8 cellular contexts compared by ENCODE assay signal in the genomic region with DNA sequence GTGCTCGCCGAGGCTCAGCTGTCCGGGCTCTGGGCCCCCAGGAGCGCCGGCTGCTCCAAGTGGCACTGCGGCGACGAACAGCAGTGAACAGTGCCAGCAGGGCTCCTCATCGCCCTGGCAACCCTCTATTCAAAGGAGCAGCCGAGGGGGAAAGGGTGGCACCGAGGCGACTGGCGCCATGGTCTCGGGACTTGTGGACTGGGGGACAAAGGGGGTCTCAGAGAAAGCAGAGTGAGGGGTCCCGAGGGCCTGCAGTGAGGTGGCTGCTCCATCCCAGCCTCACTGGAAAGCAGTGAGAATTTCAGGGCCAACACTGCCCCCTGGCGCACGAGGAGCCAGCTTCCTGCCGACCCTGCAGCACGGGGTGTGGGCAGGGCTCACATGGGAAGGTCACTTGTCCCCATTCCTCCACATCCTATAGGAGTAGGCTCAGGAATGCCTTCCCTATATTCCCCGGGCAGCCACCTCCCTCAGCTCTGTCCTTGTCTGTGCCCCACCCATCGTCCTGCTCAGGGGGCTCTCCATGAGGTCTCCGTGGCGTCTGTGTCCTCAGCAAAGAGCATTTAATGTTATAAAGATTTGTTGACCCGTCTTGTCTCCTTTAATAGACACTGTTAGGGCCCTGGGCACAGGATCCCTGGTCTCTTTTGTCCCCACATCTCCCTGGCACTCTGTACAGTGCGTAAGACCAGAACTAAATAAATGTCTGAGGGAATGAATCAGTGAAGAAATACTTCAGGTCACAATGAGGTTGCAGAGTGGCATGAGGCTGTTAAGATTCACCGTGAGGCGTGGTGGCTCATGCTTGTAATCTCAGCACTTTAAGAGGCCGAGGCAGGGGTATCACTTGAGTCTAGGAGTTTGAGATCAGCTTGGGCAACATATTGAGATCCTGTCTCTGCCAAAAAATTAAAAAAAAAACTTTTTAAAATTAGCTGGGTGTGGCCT. TPM values are rescaled to one million over a fixed set of nuclear protein-coding genes. Genes with fewer than 3 reads are reported as not detected.
DNase-seq lines count a peak whose midpoint lies in the region; ATAC-seq, FAIRE-seq and TF ChIP-seq lines count a peak whose summit lies in the region.

No MANE protein-coding gene starts in this region.

- ATAC-seq in activated CD8-positive, alpha-beta memory T cell treated with anti-CD3 and anti-CD28 coated beads, Interleukin-2, amount 10 ng/mL, durations not matched to agents 7 days and 5 days: peak; percentile 73
- no peak for ATAC-seq in HG03159 (IDR thresholded peaks at IDR 0.05; ENCODE audit: unreplicated experiment)

- peak; percentile 76 for FAIRE-seq in GM19239 (lab: Jason Lieb, UNC)

- peak overlapping the region; percentile 20 to 22 for H3K4me3 ChIP-seq in mucosa of rectum (ENCODE audit: low read length in 2 of 2)

- H3K9me3 ChIP-seq in mucosa of rectum (ENCODE audit: control insufficient read depth in 2 of 2, low read length in 2 of 2): no peaks in the 10 kb centered on the region

- no peak overlapping the region for H3K27ac Mint-ChIP-seq in activated CD8-positive, alpha-beta memory T cell treated with anti-CD3 and anti-CD28 coated beads, Interleukin-2, amount 10 ng/mL, durations not matched to agents 7 days and 5 days
- no peak overlapping the region for H3K27ac Mint-ChIP-seq in endothelial cell (ENCODE audit: unreplicated experiment)

- DNase-seq in ACHN: peak; percentile 62
- DNase-seq in GM19239 (ENCODE audit: insufficient read length, low spot score): peak; percentile 48
- DNase-seq in NCI-H510A (lab: John Stamatoyannopoulos, UW): peak; percentile 76
- DNase-seq in activated CD8-positive, alpha-beta memory T cell treated with anti-CD3 and anti-CD28 coated beads, Interleukin-2, amount 10 ng/mL, durations not matched to agents 7 days and 5 days: peak; percentile 74
- peak; percentile 81 for DNase-seq in endothelial cell (ENCODE audit: low spot score)
- peak; percentile 56 for DNase-seq in stimulated activated CD8-positive, alpha-beta memory T cell treated with anti-CD3 and anti-CD28 coated beads, Interleukin-7, amount 100 ng/mL, for 24 hours (ENCODE audit: low read depth)

- peak overlapping the region; percentile 24 to 51 for H3K9ac ChIP-seq in mucosa of rectum (ENCODE audit: low read depth in 1 of 2, low read length in 2 of 2)

- peak; percentile 61 for TF ChIP-seq CTCF in endothelial cell (IDR thresholded peaks at IDR 0.05; ENCODE audit: unreplicated experiment)

- H3K4me3 Mint-ChIP-seq in activated CD8-positive, alpha-beta memory T cell treated with anti-CD3 and anti-CD28 coated beads, Interleukin-2, amount 10 ng/mL, durations not matched to agents 7 days and 5 days: no peak overlapping the region
- no peak overlapping the region for H3K4me3 Mint-ChIP-seq in endothelial cell (ENCODE audit: unreplicated experiment)

- H3K4me1 ChIP-seq in mucosa of rectum (ENCODE audit: control insufficient read depth in 2 of 2, insufficient read depth in 2 of 2, low read length in 2 of 2): peaks cover 7 to 11% of the 10 kb centered on the region in 2 donors

- H3K9me3 Mint-ChIP-seq in activated CD8-positive, alpha-beta memory T cell treated with anti-CD3 and anti-CD28 coated beads, Interleukin-2, amount 10 ng/mL, durations not matched to agents 7 days and 5 days (ENCODE audit: low read depth): no peaks in the 10 kb centered on the region
- no peaks in the 10 kb centered on the region for H3K9me3 Mint-ChIP-seq in endothelial cell (ENCODE audit: unreplicated experiment)

- H3K36me3 ChIP-seq in mucosa of rectum (ENCODE audit: control insufficient read depth in 2 of 2, insufficient read depth in 2 of 2, low read length in 2 of 2): no peaks in the 10 kb centered on the region

- no peaks in the 10 kb centered on the region for H3K27me3 ChIP-seq in mucosa of rectum (ENCODE audit: control insufficient read depth in 2 of 2, insufficient read depth in 2 of 2, low read length in 2 of 2)

- no peaks in the 10 kb centered on the region for H3K36me3 Mint-ChIP-seq in activated CD8-positive, alpha-beta memory T cell treated with anti-CD3 and anti-CD28 coated beads, Interleukin-2, amount 10 ng/mL, durations not matched to agents 7 days and 5 days
- no peaks in the 10 kb centered on the region for H3K36me3 Mint-ChIP-seq in endothelial cell (ENCODE audit: low read depth, unreplicated experiment)

- H3K27ac ChIP-seq in mucosa of rectum (ENCODE audit: low read depth in 2 of 2, low read length in 2 of 2): no peak overlapping the region

- CTCF ChIA-PET in activated CD8-positive, alpha-beta memory T cell treated with anti-CD3 and anti-CD28 coated beads, Interleukin-2, amount 10 ng/mL, durations not matched to agents 7 days and 5 days (lab: Charles Lee): interaction anchor here (0.5 to 3.5 kb wide), 15 partner anchors 8 to 189 kb away, joined by 3 to 12 read pairs (median 3); no protein-coding TSS in a partner anchor

- in situ Hi-C loops in ACHN (cut with HindIII; ENCODE audit: low pct_ligation_motif_present, low pct_unique_long_range_greater_than_20kb, low sequenced_read_pairs): no loop called here

- no peaks in the 10 kb centered on the region for H3K27me3 Mint-ChIP-seq in activated CD8-positive, alpha-beta memory T cell treated with anti-CD3 and anti-CD28 coated beads, Interleukin-2, amount 10 ng/mL, durations not matched to agents 7 days and 5 days
- peaks cover 6% of the 10 kb centered on the region for H3K27me3 Mint-ChIP-seq in endothelial cell (ENCODE audit: unreplicated experiment)

- peaks cover 14% of the 10 kb centered on the region for H3K4me1 Mint-ChIP-seq in activated CD8-positive, alpha-beta memory T cell treated with anti-CD3 and anti-CD28 coated beads, Interleukin-2, amount 10 ng/mL, durations not matched to agents 7 days and 5 days
- peaks cover 7% of the 10 kb centered on the region for H3K4me1 Mint-ChIP-seq in endothelial cell (ENCODE audit: unreplicated experiment)

RNA-seq across cellular contexts. Expression of gene LRFN4, which starts 26.4 kb away (rescaled TPM):
- total RNA-seq in activated CD8-positive, alpha-beta memory T cell treated with anti-CD3 and anti-CD28 coated beads, Interleukin-2, amount 10 ng/mL, durations not matched to agents 7 days and 5 days: 10 to 100 TPM; 29.0 to 29.8 TPM
- total RNA-seq in endothelial cell (ENCODE audit: unreplicated experiment): 21.4 TPM

RNA-seq across cellular contexts. Expression of gene RCE1, which starts 40.1 kb away (rescaled TPM):
- total RNA-seq in activated CD8-positive, alpha-beta memory T cell treated with anti-CD3 and anti-CD28 coated beads, Interleukin-2, amount 10 ng/mL, durations not matched to agents 7 days and 5 days: 10 to 100 TPM; 24.1 to 25.7 TPM
- 25.2 TPM for total RNA-seq in endothelial cell (ENCODE audit: unreplicated experiment)
